ENCODE assay signal across 9 cellular contexts in the genomic region with DNA sequence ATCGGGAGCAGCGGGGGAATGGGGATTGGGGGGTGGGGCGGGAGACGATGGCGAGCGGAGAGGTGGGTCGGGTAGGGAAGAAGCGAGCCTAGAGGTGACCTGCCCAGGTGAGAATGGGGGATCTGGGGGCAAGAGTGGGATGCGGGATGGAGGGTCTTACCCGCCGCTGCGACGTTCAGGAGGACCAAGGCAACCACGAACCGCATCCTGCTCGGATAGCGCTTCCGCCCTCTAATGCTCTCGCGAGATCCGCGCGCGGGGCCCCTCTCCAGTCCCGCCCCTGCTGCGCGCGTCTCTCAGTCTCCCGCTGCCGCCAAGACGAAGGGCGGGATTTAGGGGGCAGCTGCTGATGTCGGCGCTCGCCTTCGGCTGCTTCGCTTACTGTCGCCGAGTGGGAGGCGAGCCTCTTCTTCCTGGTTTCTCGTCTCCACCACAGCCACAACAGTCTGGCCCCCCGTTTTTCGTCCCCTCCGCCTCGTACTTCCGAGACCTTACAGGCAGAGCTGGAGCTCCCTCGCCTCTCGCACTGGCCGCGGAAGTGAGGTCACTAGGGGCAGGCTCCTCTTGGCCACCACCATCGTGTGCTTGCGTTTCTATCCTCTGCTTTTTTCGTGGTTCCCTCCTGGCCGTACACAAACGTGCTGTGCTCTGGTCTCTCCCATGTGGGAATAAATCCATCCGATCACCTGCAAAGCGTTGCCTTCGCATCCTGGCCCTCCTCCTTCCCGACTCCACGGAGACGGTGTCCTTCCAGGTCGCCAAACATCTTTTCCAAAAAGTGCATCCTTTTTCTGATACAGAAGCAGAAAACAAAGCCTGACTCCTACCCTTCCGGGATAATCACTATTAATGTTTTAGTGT. TPM values are rescaled to one million over a fixed set of nuclear protein-coding genes. Genes with fewer than 3 reads are reported as not detected.
DNase-seq lines count a peak whose midpoint lies in the region; ATAC-seq, FAIRE-seq and TF ChIP-seq lines count a peak whose summit lies in the region.
"Had no signal": no experiment of that assay in that cellular context is flagged by ENCODE, and none has a peak within 500 bp of the region (broad histone marks: within the 10 kb centered on the region; RNA-seq: fewer than 3 reads in every experiment).

TSS of gene TGOLN2 (minus strand) at position 233 of the 861 bp plus-strand sequence. CDS start at position 206, 27 bp downstream.

- TF ChIP-seq CTCF in keratinocyte (optimal IDR thresholded peaks at IDR 0.05 in 1 of 3, IDR thresholded peaks at IDR 0.05 in 1 of 3, conservative IDR thresholded peaks at IDR 0.05 in 1 of 3; ENCODE audit: extremely low read depth in 1 of 3, insufficient read depth in 2 of 3, low read length in 3 of 3) = no peak

- H3K36me3 ChIP-seq in keratinocyte (ENCODE audit: control insufficient read depth in 2 of 2, extremely low read depth in 1 of 2, insufficient read depth in 2 of 2, low read length in 2 of 2) = peaks cover 14 to 15% of the 10 kb centered on the region in 2 experiments

- peak within 1 kb of the TSS; percentile 91 for H3K9ac ChIP-seq in keratinocyte (ENCODE audit: control insufficient read depth, extremely low read depth, insufficient read depth, low read length)

- no peak for FAIRE-seq in keratinocyte (lab: Jason Lieb, UNC)
- FAIRE-seq: colon had no signal

- H4K20me1 ChIP-seq in keratinocyte (ENCODE audit: control insufficient read depth, extremely low read depth, insufficient read depth, low read length) = peaks cover 12% of the 10 kb centered on the region

- no peaks in the 10 kb centered on the region for H3K27me3 ChIP-seq in keratinocyte (ENCODE audit: control insufficient read depth, extremely low read depth, insufficient read depth, low read length)

- H3K27ac ChIP-seq in keratinocyte (ENCODE audit: control insufficient read depth, insufficient read depth, low read length) = peak within 1 kb of the TSS; percentile 91

- H3K79me2 ChIP-seq in keratinocyte (ENCODE audit: control insufficient read depth, insufficient read depth, low read length) = peaks cover 40% of the 10 kb centered on the region

- H3K9me3 ChIP-seq in keratinocyte (ENCODE audit: control insufficient read depth, low read depth, low read length) = no peaks in the 10 kb centered on the region

- peak within 1 kb of the TSS; percentile 69 to 87 (median 85) for H3K4me3 ChIP-seq in keratinocyte (ENCODE audit: control insufficient read depth in 2 of 3, extremely low read depth in 1 of 3, insufficient read depth in 2 of 3, low read depth in 1 of 3, low read length in 3 of 3)

- peak within 1 kb of the TSS; percentile 97 for H2AFZ ChIP-seq in keratinocyte (ENCODE audit: control insufficient read depth, low read length)

- peak; percentile 86 to 90 for DNase-seq in AML-193 (lab: John Stamatoyannopoulos, UW)
- DNase-seq in NCI-H460 (ENCODE audit: extremely low read depth, low read depth) = peak; percentile 88
- peak; percentile 96 for DNase-seq in activated CD4-positive, CD25-positive, alpha-beta regulatory T cell treated with anti-CD3 and anti-CD28 coated beads, Interleukin-2, amount 50 U/mL, for 72 hours
- peak; percentile 92 for DNase-seq in cerebellar cortex (ENCODE audit: low spot score)
- peak; percentile 46 for DNase-seq in keratinocyte (ENCODE audit: low read depth, low spot score)
- DNase-seq in stimulated activated CD4-positive, alpha-beta T cell treated with anti-CD3 and anti-CD28 coated beads, Interleukin-12 subunit alpha, Interleukin-12 subunit beta, amount 100 ng/mL, for 48 hours (ENCODE audit: low read depth in 2 of 3, low spot score in 1 of 3) = peak; percentile 86 to 93 (median 86)

- peak within 1 kb of the TSS; percentile 83 for H3K4me2 ChIP-seq in keratinocyte (ENCODE audit: control insufficient read depth, extremely low read depth, insufficient read depth, low read depth, low read length)

- peaks cover 2% of the 10 kb centered on the region for H3K9me1 ChIP-seq in keratinocyte (ENCODE audit: control insufficient read depth, extremely low read depth, insufficient read depth, low read length)

- peak; percentile 71 for ATAC-seq in HG03378 (IDR thresholded peaks at IDR 0.05; ENCODE audit: unreplicated experiment)

- TF ChIP-seq POLR2A in GM19099 (IDR thresholded peaks at IDR 0.05; ENCODE audit: extremely low read depth, insufficient read length, low read depth) = peak; percentile 98

- dilution Hi-C loops in keratinocyte (cut with MboI; ENCODE audit: extremely low pct_ligation_motif_present, low sequenced_read_pairs) = no loop called here

- peaks cover 18% of the 10 kb centered on the region for H3K4me1 ChIP-seq in keratinocyte (ENCODE audit: control insufficient read depth, extremely low read depth, insufficient read depth, low read length)

RNA-seq across cellular contexts. Expression of gene TGOLN2, which starts in this region (rescaled TPM):
- 76.7 and 79.1 TPM in 2 replicates for total RNA-seq in NCI-H460 (2014; rRNA removed; shearing (Covaris generic))
- polyA plus RNA-seq in NCI-H460 (2014; cell fraction: nucleus; rRNA removed) = 42.8 and 51.6 TPM in 2 replicates
- 35.4 to 46.9 TPM (median 43.3 TPM) in 3 replicates for polyA plus RNA-seq in keratinocyte
- 9.8 TPM for polyA plus RNA-seq in keratinocyte (2011; ENCODE audit: low read depth)
- 16.9 and 22.4 TPM in 2 replicates for polyA plus RNA-seq in keratinocyte (2011; cell fraction: cytosol; rRNA removed)
- 87.5 and 99.4 TPM in 2 replicates for polyA plus RNA-seq in keratinocyte (2011; cell fraction: nucleus; rRNA removed)
- polyA plus RNA-seq in keratinocyte (2012; ENCODE audit: low replicate concordance) = 16.7 and 36.0 TPM in 2 replicates
- polyA minus RNA-seq in keratinocyte = 28.3 to 43.4 TPM (median 33.0 TPM) in 3 replicates
- polyA minus RNA-seq in keratinocyte (2011; cell fraction: cytosol; rRNA and poly(A)+ RNA removed) = 33.8 TPM
- 47.8 and 76.7 TPM in 2 replicates for polyA minus RNA-seq in keratinocyte (2011; cell fraction: nucleus; rRNA and poly(A)+ RNA removed)

Comparison
In these comparisons a context has a peak if more than half of its experiments do, and no peak if none do; other contexts are left out.
1. Peak in every context shown above with its lines: DNase-seq, ATAC-seq, H3K4me3 ChIP-seq and H3K27ac ChIP-seq.
2. DNase-seq: peak in every context shown above with its lines; median percentile 96 in activated CD4-positive, CD25-positive, alpha-beta regulatory T cell treated with anti-CD3 and anti-CD28 coated beads, Interleukin-2, amount 50 U/mL, for 72 hours; 92 in cerebellar cortex; 88 in AML-193; 88 in NCI-H460; 86 in stimulated activated CD4-positive, alpha-beta T cell treated with anti-CD3 and anti-CD28 coated beads, Interleukin-12 subunit alpha, Interleukin-12 subunit beta, amount 100 ng/mL, for 48 hours; 46 in keratinocyte.